ENCODE assay signal across 8 cellular contexts in genomic region chr19:46745521-46746280, GRCh38. TPM values are rescaled to one million over a fixed set of nuclear protein-coding genes. Genes with fewer than 3 reads are reported as not detected.
A peak's percentile ranks its signal among the peaks of the same experiment; 100 is the strongest.
DNase-seq lines count a peak whose midpoint lies in the region; ATAC-seq and TF ChIP-seq lines count a peak whose summit lies in the region.

TSS of gene FKRP (plus strand) at chr19:46746057. CDS start at chr19:46755451, 9,394 bp downstream.

- H3K27ac Mint-ChIP-seq in naive thymus-derived CD8-positive, alpha-beta T cell, result peak within 1 kb of the TSS; percentile 83 to 96 (median 92)

- WGBS in esophagus, 2 donors, result 0 to 1% methylated on average over 50 to 68 of the region's 68 CpGs
- 0% methylated on average over 19 to 39 of the region's 68 CpGs for WGBS in upper lobe of left lung, 2 donors

- H3K27me3 ChIP-seq in HL-60 (ENCODE audit: insufficient read depth, poor library complexity, severe bottlenecking) (no peaks in the 10 kb centered on the region), esophagus (ENCODE audit: control insufficient read depth in 1 of 2, insufficient read depth in 2 of 2, low read length in 2 of 2) (no peaks in the 10 kb centered on the region), upper lobe of left lung (no peaks in the 10 kb centered on the region)

- no peaks in the 10 kb centered on the region for H3K27me3 Mint-ChIP-seq in naive thymus-derived CD8-positive, alpha-beta T cell

- H3K4me3 ChIP-seq in HL-60 (replicated peaks; ENCODE audit: insufficient read depth, low read length) (peak within 1 kb of the TSS; percentile 71), esophagus (ENCODE audit: low read depth in 1 of 2, low read length in 2 of 2) (peak within 1 kb of the TSS; percentile 87 to 95), upper lobe of left lung (peak within 1 kb of the TSS; percentile 79 to 100 (median 94))

- DNase-seq in DMS53 (lab: John Stamatoyannopoulos, UW), result peak; percentile 62
- DNase-seq in DMS53 treated with DMSO at 0.1 percent for 48 hours (lab: John Stamatoyannopoulos, UW; ENCODE audit: unreplicated experiment), result no peak
- DNase-seq in HL-60 (ENCODE audit: low read depth in 1 of 2, low spot score in 1 of 2), result peak; percentile 14 to 45
- DNase-seq in activated CD8-positive, alpha-beta memory T cell treated with anti-CD3 and anti-CD28 coated beads for 24 hours, result peak; percentile 81
- DNase-seq in naive thymus-derived CD8-positive, alpha-beta T cell, result peak in 3 of 10 donors; percentile 28 to 38 (median 31)
- peak in 1 of 2 donors; percentile 89 for DNase-seq in upper lobe of left lung
- DNase-seq in T1000 (lab: John Stamatoyannopoulos, UW), result no peak

- TF ChIP-seq CTCF in HL-60 (IDR thresholded peaks at IDR 0.05; ENCODE audit: insufficient read depth, low read length) (no peak), upper lobe of left lung (IDR thresholded peaks at IDR 0.05) (no peak)

- TF ChIP-seq POLR2A in upper lobe of left lung (IDR thresholded peaks at IDR 0.05), result no peak

- H3K9me3 ChIP-seq in esophagus (ENCODE audit: control insufficient read depth in 2 of 2, insufficient read depth in 1 of 2, low read depth in 1 of 2, low read length in 1 of 2), result no peaks in the 10 kb centered on the region
- H3K9me3 ChIP-seq in upper lobe of left lung, result no peaks in the 10 kb centered on the region

- peak within 1 kb of the TSS; percentile 87 to 94 (median 90) for H3K4me3 Mint-ChIP-seq in naive thymus-derived CD8-positive, alpha-beta T cell

- H3K4me1 ChIP-seq in esophagus (ENCODE audit: control insufficient read depth in 2 of 2, insufficient read depth in 2 of 2, low read length in 1 of 2) (peaks cover 8 to 12% of the 10 kb centered on the region in 2 donors), upper lobe of left lung (peaks cover 29 to 53% (median 32%) of the 10 kb centered on the region in 4 donors)

- POLR2A ChIA-PET in naive thymus-derived CD8-positive, alpha-beta T cell (lab: Charles Lee), result interaction anchor here (0.5 to 1.4 kb wide), 5 partner anchors 14 to 1065 kb away, joined by 3 to 4 read pairs (median 4); no protein-coding TSS in a partner anchor

- H3K36me3 ChIP-seq in esophagus (ENCODE audit: control insufficient read depth in 2 of 2, insufficient read depth in 2 of 2, low read length in 1 of 2), result peaks cover 0 to 6% of the 10 kb centered on the region in 2 donors
- peaks cover 0 to 12% (median 0%) of the 10 kb centered on the region in 4 donors for H3K36me3 ChIP-seq in upper lobe of left lung

- peaks cover 0 to 27% (median under 1%) of the 10 kb centered on the region in 3 donors for H3K36me3 Mint-ChIP-seq in naive thymus-derived CD8-positive, alpha-beta T cell

- peak within 1 kb of the TSS; percentile 68 for H3K27ac ChIP-seq in HL-60 (replicated peaks)
- H3K27ac ChIP-seq in esophagus (ENCODE audit: low read depth in 2 of 2, low read length in 1 of 2), result peak within 1 kb of the TSS; percentile 85 to 89
- peak within 1 kb of the TSS; percentile 92 to 98 (median 94) for H3K27ac ChIP-seq in upper lobe of left lung

- peaks cover 31 to 66% (median 62%) of the 10 kb centered on the region in 4 donors for H3K4me1 Mint-ChIP-seq in naive thymus-derived CD8-positive, alpha-beta T cell

- TF ChIP-seq EP300 in upper lobe of left lung (IDR thresholded peaks at IDR 0.05), result no peak

- peak; percentile 50 to 57 for ATAC-seq in naive thymus-derived CD8-positive, alpha-beta T cell
- ATAC-seq in upper lobe of left lung (ENCODE audit: low FRiP score in 2 of 2), result peak; percentile 27 to 74

- no peaks in the 10 kb centered on the region for H3K9me3 Mint-ChIP-seq in naive thymus-derived CD8-positive, alpha-beta T cell

RNA-seq across cellular contexts. Expression of gene FKRP, which starts in this region (rescaled TPM):
- polyA plus RNA-seq in esophagus, result 10 to 100 TPM in 1 of 2 donors, 1 to 10 TPM in 1; 7.1 to 10.1 TPM
- total RNA-seq in naive thymus-derived CD8-positive, alpha-beta T cell, result 10 to 100 TPM; 22.8 to 23.8 TPM
- polyA plus RNA-seq in naive thymus-derived CD8-positive, alpha-beta T cell, result 1 to 10 TPM; 2.6 to 8.7 (median 4.8) TPM
- 10 to 100 TPM; 16.6 to 26.2 (median 19.3) TPM for total RNA-seq in upper lobe of left lung

Comparison
In these comparisons a context has a peak if more than half of its experiments do, and no peak if none do; other contexts are left out.
1. DNase-seq: peak in DMS53 (single experiment), HL-60 (2 of 2) and activated CD8-positive, alpha-beta memory T cell treated with anti-CD3 and anti-CD28 coated beads for 24 hours (single experiment); none in DMS53 treated with DMSO at 0.1 percent for 48 hours (single experiment) and T1000 (single experiment).
2. Peak in every context shown above with its lines, with median percentiles within 50 percentile points of each other: H3K27ac ChIP-seq and H3K4me3 ChIP-seq.